In genomic region chr17:81993726-81994592, GRCh38 we compare ENCODE assay signal across 1 cellular context.
TF ChIP-seq lines count a peak whose summit lies in the region.

No MANE protein-coding gene starts in this region.

TF ChIP-seq in HepG2, 621 proteins besides CTCF, POLR2A, EP300 and RAD21 (continued from another document and continues in another):
- TF ChIP-seq ZNF770 (CRISPR knock-in tag; IDR thresholded peaks at IDR 0.05) (peak; percentile 79; the same call in 1 of the 2 replicates), ZEB1 (IDR thresholded peaks at IDR 0.05; ENCODE audit: insufficient replicate concordance, low read depth) (no peak), ZFP91 (CRISPR knock-in tag; IDR thresholded peaks at IDR 0.05; ENCODE audit: borderline replicate concordance) (peak; percentile 79), DDIT3 (CRISPR knock-in tag; IDR thresholded peaks at IDR 0.05) (no peak), ZNF839 (CRISPR knock-in tag; IDR thresholded peaks at IDR 0.05; ENCODE audit: borderline replicate concordance) (no peak; the same call in 1 of the 2 replicates), SRSF9 (IDR thresholded peaks at IDR 0.05; ENCODE audit: borderline replicate concordance, insufficient read depth, low read depth, low read length, poor library complexity, severe bottlenecking) (no peak), ZNF512B (CRISPR knock-in tag; IDR thresholded peaks at IDR 0.05; ENCODE audit: borderline replicate concordance) (peak; percentile 75; the same call in 1 of the 2 replicates), NFYC (CRISPR knock-in tag; IDR thresholded peaks at IDR 0.05) (no peak), HINFP (CRISPR knock-in tag; IDR thresholded peaks at IDR 0.05; ENCODE audit: low read depth) (peak; percentile 15; the same call in 1 of the 2 replicates), GLMP (CRISPR knock-in tag; IDR thresholded peaks at IDR 0.05; ENCODE audit: borderline replicate concordance) (no peak), ZBTB33 (CRISPR knock-in tag; IDR thresholded peaks at IDR 0.05) (peak; percentile 36; the same call in 1 of the 2 replicates), RNF2 (conservative IDR thresholded peaks at IDR 0.05; ENCODE audit: low read depth) (no peak; the same call in 1 of the 2 replicates), ZNF800 (CRISPR knock-in tag; IDR thresholded peaks at IDR 0.05) (0 out of 2 replicates have a peak, but pooled peaks have one; percentile 37), RBAK (CRISPR knock-in tag; IDR thresholded peaks at IDR 0.05) (no peak), ZBTB7A (CRISPR knock-in tag; IDR thresholded peaks at IDR 0.05) (peak; percentile 77; the same call in 1 of the 2 replicates), TFE3 (CRISPR knock-in tag; IDR thresholded peaks at IDR 0.05) (no peak), GPBP1L1 (CRISPR knock-in tag; IDR thresholded peaks at IDR 0.05) (no peak), ZNF260 (CRISPR knock-in tag; IDR thresholded peaks at IDR 0.05; ENCODE audit: borderline replicate concordance, low read depth) (no peak), ZC3H4 (CRISPR knock-in tag; IDR thresholded peaks at IDR 0.05; ENCODE audit: borderline replicate concordance) (peak; percentile 98), CBX5 (CRISPR knock-in tag; IDR thresholded peaks at IDR 0.05; ENCODE audit: borderline replicate concordance) (no peak; the same call in 1 of the 2 replicates), ZUFSP (CRISPR knock-in tag; IDR thresholded peaks at IDR 0.05; ENCODE audit: borderline replicate concordance) (no peak), TRIM22 (IDR thresholded peaks at IDR 0.05) (no peak), JUND (CRISPR knock-in tag; IDR thresholded peaks at IDR 0.05) (peak; percentile 62), MXD4 (CRISPR knock-in tag; IDR thresholded peaks at IDR 0.05) (0 out of 2 replicates have a peak, but pooled peaks have one; percentile 46), POLR2G (IDR thresholded peaks at IDR 0.05; ENCODE audit: low read depth, low read length) (peak; percentile 87), YEATS4 (CRISPR knock-in tag; IDR thresholded peaks at IDR 0.05; ENCODE audit: borderline replicate concordance) (peak; percentile 8; the same call in 1 of the 2 replicates), PITX1 (CRISPR knock-in tag; IDR thresholded peaks at IDR 0.05) (peak; percentile 48), ZNF746 (CRISPR knock-in tag; IDR thresholded peaks at IDR 0.05) (no peak), NR2F2 (IDR thresholded peaks at IDR 0.05; ENCODE audit: borderline replicate concordance, low read depth) (no peak), TFDP2 (CRISPR knock-in tag; IDR thresholded peaks at IDR 0.05) (0 out of 2 replicates have a peak, but pooled peaks have one; percentile 36), MTA1 (CRISPR knock-in tag; IDR thresholded peaks at IDR 0.05; ENCODE audit: borderline replicate concordance) (no peak), ZNF180 (CRISPR knock-in tag; IDR thresholded peaks at IDR 0.05; ENCODE audit: borderline replicate concordance, low read depth) (no peak), SIN3A (IDR thresholded peaks at IDR 0.05; ENCODE audit: borderline replicate concordance, low read depth, low read length) (peak; percentile 34; the same call in 1 of the 2 replicates)
